Comparison of ENCODE assay signal across 11 cellular contexts in the genomic region with DNA sequence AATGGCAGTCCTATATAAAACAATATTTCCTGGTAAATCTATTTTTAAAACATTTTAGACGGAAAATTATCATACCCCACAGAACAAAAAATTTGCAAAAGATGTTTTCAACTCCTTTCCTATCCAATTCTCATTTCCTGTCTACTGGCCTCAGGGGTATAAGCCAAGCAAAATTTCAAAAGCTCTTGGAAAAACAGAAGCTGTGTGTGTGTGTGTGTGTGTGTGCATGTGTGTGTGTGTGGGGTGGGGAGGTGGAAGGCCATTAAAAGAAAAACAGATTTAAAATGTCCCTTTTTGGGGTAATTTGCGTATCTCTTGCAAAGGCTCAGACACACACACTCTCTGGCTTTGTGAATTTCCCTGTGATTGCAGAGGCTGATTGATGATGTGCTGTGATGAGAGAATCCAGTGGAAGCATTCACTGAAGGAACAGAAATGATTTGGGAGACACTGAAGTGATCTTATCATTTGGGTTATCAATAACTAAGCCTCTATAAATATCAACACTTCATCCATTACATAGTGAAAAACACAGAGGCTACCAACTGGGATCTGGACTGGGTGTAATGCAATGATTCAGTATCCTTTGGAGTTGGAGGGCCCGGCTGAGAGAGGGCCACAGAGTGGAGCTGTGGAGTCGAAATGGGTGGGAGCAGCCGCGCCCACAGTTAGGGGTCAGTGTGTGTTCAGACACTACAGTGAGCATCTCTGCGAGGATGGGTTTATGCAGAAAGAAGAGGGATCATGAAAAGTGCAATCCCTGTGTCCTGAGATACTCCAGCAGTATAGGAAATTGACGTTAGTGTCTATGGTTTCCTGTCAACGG.
A peak's percentile ranks its signal among the peaks of the same experiment; 100 is the strongest.
DNase-seq lines count a peak whose midpoint lies in the region; ATAC-seq, FAIRE-seq and TF ChIP-seq lines count a peak whose summit lies in the region.
"Had no signal": no experiment of that assay in that cellular context is flagged by ENCODE, and none has a peak within 500 bp of the region (broad histone marks: within the 10 kb centered on the region; RNA-seq: fewer than 3 reads in every experiment).

No MANE protein-coding gene starts in this region.

- DNase-seq in AG09309 (ENCODE audit: low read depth) (no peak), HTR-8/SVneo (ENCODE audit: insufficient read length, low spot score) (peak; percentile 10), brain microvascular endothelial cell (peak; percentile 29), islet precursor cell (peak; percentile 86), body of pancreas (no peak)
- no peak for DNase-seq in activated T-cell treated with anti-CD3 and anti-CD28 coated beads, Interleukin-2, amount 50 U/mL, for 48 hours
- DNase-seq: activated naive CD4-positive, alpha-beta T cell treated with Interleukin-2 at 50 U/mL for 16 hours; NCI-H2029 had no signal

- WGBS in body of pancreas, 2 donors, result 30 to 39% methylated on average over 9 of the region's 9 CpGs

- peak; percentile 12 for TF ChIP-seq CTCF in AG09309 (IDR thresholded peaks at IDR 0.05; ENCODE audit: control insufficient read depth, insufficient read depth, low read depth, low read length, missing control alignments)
- TF ChIP-seq CTCF in brain microvascular endothelial cell (IDR thresholded peaks at IDR 0.05; ENCODE audit: low read depth, low read length, missing control alignments), result peak; percentile 63
- no peak for TF ChIP-seq CTCF in body of pancreas (IDR thresholded peaks at IDR 0.05)

- no peak overlapping the region for H3K4me3 ChIP-seq in AG09309 (ENCODE audit: control insufficient read depth, low read depth, low read length)
- H3K4me3 ChIP-seq in brain microvascular endothelial cell (ENCODE audit: low read depth, low read length), result no peak overlapping the region
- H3K4me3 ChIP-seq in body of pancreas, result no peak overlapping the region
- H3K4me3 ChIP-seq: thoracic aorta had no signal

- no peaks in the 10 kb centered on the region for H3K9me3 ChIP-seq in body of pancreas
- H3K9me3 ChIP-seq: thoracic aorta had no signal

- H3K27me3 ChIP-seq in brain microvascular endothelial cell (replicated peaks), result no peaks in the 10 kb centered on the region
- no peaks in the 10 kb centered on the region for H3K27me3 ChIP-seq in body of pancreas

- in situ Hi-C loops in brain microvascular endothelial cell (cut with HindIII; ENCODE audit: low pct_ligation_motif_present, low sequenced_read_pairs), result no loop called here

- H3K36me3 ChIP-seq in brain microvascular endothelial cell (replicated peaks), result no peaks in the 10 kb centered on the region
- no peaks in the 10 kb centered on the region for H3K36me3 ChIP-seq in body of pancreas (replicated peaks in 1 of 2; ENCODE audit: insufficient read depth in 1 of 2, low read depth in 2 of 2)
- H3K36me3 ChIP-seq: thoracic aorta had no signal

- ATAC-seq in body of pancreas (no peak), HG03097 (IDR thresholded peaks at IDR 0.05; ENCODE audit: low FRiP score, unreplicated experiment) (no peak), GM21360 (IDR thresholded peaks at IDR 0.05; ENCODE audit: unreplicated experiment) (no peak)

- no peak for TF ChIP-seq POLR2A in body of pancreas (IDR thresholded peaks at IDR 0.05)

- H3K4me1 ChIP-seq in body of pancreas, result no peaks in the 10 kb centered on the region

- H3K27ac ChIP-seq in brain microvascular endothelial cell (no peak overlapping the region), body of pancreas (no peak overlapping the region)
- H3K27ac ChIP-seq: thoracic aorta had no signal

- FAIRE-seq in HTR-8/SVneo (lab: Jason Lieb, UNC), result no peak

- intact Hi-C loops in body of pancreas (cut with DNase I), result no loop called here

Comparison
In these comparisons a context has a peak if more than half of its experiments do, and no peak if none do; other contexts are left out.
1. DNase-seq: peak in HTR-8/SVneo (single experiment), brain microvascular endothelial cell (single experiment) and islet precursor cell (single experiment); none in AG09309 (single experiment), activated T-cell treated with anti-CD3 and anti-CD28 coated beads, Interleukin-2, amount 50 U/mL, for 48 hours (0 of 2) and body of pancreas (0 of 4).
2. CTCF ChIP-seq: peak in AG09309 (single experiment) and brain microvascular endothelial cell (single experiment); none in body of pancreas (0 of 7).